40 cellular contexts compared by ENCODE assay signal in genomic region chr18:26843760-26844159, GRCh38. TPM values are rescaled to one million over a fixed set of nuclear protein-coding genes. Genes with fewer than 3 reads are reported as not detected.
"Had no signal": no experiment of that assay in that cellular context is flagged by ENCODE, and none has a peak within 500 bp of the region (broad histone marks: within the 10 kb centered on the region; RNA-seq: fewer than 3 reads in every experiment).

No MANE protein-coding gene starts in this region.

- H3K4me1 Mint-ChIP-seq: activated naive CD4-positive, alpha-beta T cell treated with anti-CD3 and anti-CD28 coated beads, Interleukin-2, amount 10 ng/mL, durations not matched to agents 7 days and 5 days; activated naive CD4-positive, alpha-beta T cell treated with anti-CD3 and anti-CD28 coated beads, Interleukin-2, amount 50 U/mL, for 24 hours; activated naive CD8-positive, alpha-beta T cell treated with anti-CD3 and anti-CD28 coated beads for 36 hours; activated naive CD8-positive, alpha-beta T cell treated with anti-CD3 and anti-CD28 coated beads, Interleukin-2, amount 10 ng/mL, durations not matched to agents 7 days and 5 days; activated naive CD8-positive, alpha-beta T cell treated with anti-CD3 and anti-CD28 coated beads, Interleukin-2, amount 50 U/mL, for 24 hours; activated T-helper 17 cell treated with anti-CD3 and anti-CD28 coated beads, Interleukin-2, amount 50 U/mL, for 72 hours; brain; central memory CD8-positive, alpha-beta T cell had no signal

- ATAC-seq: activated naive CD4-positive, alpha-beta T cell treated with anti-CD3 and anti-CD28 coated beads, Interleukin-2, amount 50 U/mL, for 72 hours; activated naive CD8-positive, alpha-beta T cell treated with anti-CD3 and anti-CD28 coated beads, Interleukin-2, amount 50 U/mL, for 24 hours; activated T-cell treated with anti-CD3 and anti-CD28 coated beads, Interleukin-2, amount 50 U/mL, for 4 hours; activated T-cell treated with anti-CD3 and anti-CD28 coated beads, Interleukin-2, amount 50 U/mL, for 72 hours; activated T-helper 17 cell treated with anti-CD3 and anti-CD28 coated beads, Interleukin-2, amount 50 U/mL, for 72 hours; body of pancreas had no signal

- H3K27ac Mint-ChIP-seq: activated naive CD4-positive, alpha-beta T cell treated with anti-CD3 and anti-CD28 coated beads for 36 hours; activated naive CD4-positive, alpha-beta T cell treated with anti-CD3 and anti-CD28 coated beads, Interleukin-2, amount 10 ng/mL, durations not matched to agents 7 days and 5 days; activated naive CD4-positive, alpha-beta T cell treated with anti-CD3 and anti-CD28 coated beads, Interleukin-2, amount 50 U/mL, for 24 hours; activated naive CD4-positive, alpha-beta T cell treated with anti-CD3 and anti-CD28 coated beads, Interleukin-2, amount 50 U/mL, for 72 hours; activated naive CD8-positive, alpha-beta T cell; activated naive CD8-positive, alpha-beta T cell treated with anti-CD3 and anti-CD28 coated beads for 36 hours; activated naive CD8-positive, alpha-beta T cell treated with anti-CD3 and anti-CD28 coated beads, Interleukin-2, amount 10 ng/mL, durations not matched to agents 7 days and 5 days; activated naive CD8-positive, alpha-beta T cell treated with anti-CD3 and anti-CD28 coated beads, Interleukin-2, amount 50 U/mL, for 24 hours; activated T-cell treated with anti-CD3 and anti-CD28 coated beads, Interleukin-2, amount 50 U/mL, for 24 hours; activated T-cell treated with anti-CD3 and anti-CD28 coated beads, Interleukin-2, amount 50 U/mL, for 72 hours; activated T-helper 1 cell treated with anti-CD3 and anti-CD28 coated beads, Interleukin-12 subunit alpha, Interleukin-12 subunit beta, Interleukin-2, Interleukin-4 antibody, amounts not matched to agents 30 ng/mL and 10 ng/mL and 1 ng/mL, durations not matched to agents 14 hours and 24 hours and 36 hours; activated T-helper 17 cell treated with anti-CD3 and anti-CD28 coated beads, Interleukin-2, amount 50 U/mL, for 72 hours; activated T-helper 2 cell treated with anti-CD3 and anti-CD28 coated beads, Interferon-gamma antibody, Interleukin-2, Interleukin-4, amounts not matched to agents 10 μg/mL and 5 μg/mL and 100 μg/mL, durations not matched to agents 14 hours and 24 hours and 36 hours; brain had no signal

- H3K9me3 Mint-ChIP-seq: activated naive CD8-positive, alpha-beta T cell treated with anti-CD3 and anti-CD28 coated beads, Interleukin-2, amount 10 ng/mL, durations not matched to agents 7 days and 5 days; central memory CD8-positive, alpha-beta T cell had no signal

- H3K27ac ChIP-seq: adrenal gland, ascending aorta, body of pancreas, brain microvascular endothelial cell, breast epithelium, cardiac muscle cell had no signal

- H3K9me3 ChIP-seq: adrenal gland, ascending aorta, body of pancreas, breast epithelium had no signal

- H3K36me3 Mint-ChIP-seq: activated naive CD4-positive, alpha-beta T cell treated with anti-CD3 and anti-CD28 coated beads, Interleukin-2, amount 10 ng/mL, durations not matched to agents 7 days and 5 days; activated naive CD4-positive, alpha-beta T cell treated with anti-CD3 and anti-CD28 coated beads, Interleukin-2, amount 50 U/mL, for 24 hours; activated naive CD4-positive, alpha-beta T cell treated with anti-CD3 and anti-CD28 coated beads, Interleukin-2, amount 50 U/mL, for 72 hours; activated naive CD8-positive, alpha-beta T cell; activated naive CD8-positive, alpha-beta T cell treated with anti-CD3 and anti-CD28 coated beads for 36 hours; activated naive CD8-positive, alpha-beta T cell treated with anti-CD3 and anti-CD28 coated beads, Interleukin-2, amount 10 ng/mL, durations not matched to agents 7 days and 5 days; brain had no signal

- H3K4me3 Mint-ChIP-seq: activated naive CD4-positive, alpha-beta T cell treated with anti-CD3 and anti-CD28 coated beads for 36 hours; activated naive CD4-positive, alpha-beta T cell treated with anti-CD3 and anti-CD28 coated beads, Interleukin-2, amount 10 ng/mL, durations not matched to agents 7 days and 5 days; activated naive CD4-positive, alpha-beta T cell treated with anti-CD3 and anti-CD28 coated beads, Interleukin-2, amount 50 U/mL, for 24 hours; activated naive CD8-positive, alpha-beta T cell; activated naive CD8-positive, alpha-beta T cell treated with anti-CD3 and anti-CD28 coated beads for 36 hours; activated naive CD8-positive, alpha-beta T cell treated with anti-CD3 and anti-CD28 coated beads, Interleukin-2, amount 10 ng/mL, durations not matched to agents 7 days and 5 days; activated naive CD8-positive, alpha-beta T cell treated with anti-CD3 and anti-CD28 coated beads, Interleukin-2, amount 50 U/mL, for 24 hours; activated T-cell treated with anti-CD3 and anti-CD28 coated beads, Interleukin-2, amount 50 U/mL, for 24 hours; activated T-cell treated with anti-CD3 and anti-CD28 coated beads, Interleukin-2, amount 50 U/mL, for 4 hours; activated T-cell treated with anti-CD3 and anti-CD28 coated beads, Interleukin-2, amount 50 U/mL, for 72 hours; activated T-helper 1 cell treated with anti-CD3 and anti-CD28 coated beads, Interleukin-12 subunit alpha, Interleukin-12 subunit beta, Interleukin-2, Interleukin-4 antibody, amounts not matched to agents 30 ng/mL and 10 ng/mL and 1 ng/mL, durations not matched to agents 14 hours and 24 hours and 36 hours; activated T-helper 17 cell treated with anti-CD3 and anti-CD28 coated beads, Interleukin-2, amount 50 U/mL, for 72 hours; brain; central memory CD8-positive, alpha-beta T cell had no signal

- H3K36me3 ChIP-seq: adrenal gland, ascending aorta, brain microvascular endothelial cell, breast epithelium, cardiac muscle cell had no signal

- H3K27me3 Mint-ChIP-seq: activated naive CD4-positive, alpha-beta T cell treated with anti-CD3 and anti-CD28 coated beads, Interleukin-2, amount 10 ng/mL, durations not matched to agents 7 days and 5 days; activated naive CD4-positive, alpha-beta T cell treated with anti-CD3 and anti-CD28 coated beads, Interleukin-2, amount 50 U/mL, for 24 hours; activated naive CD8-positive, alpha-beta T cell; activated naive CD8-positive, alpha-beta T cell treated with anti-CD3 and anti-CD28 coated beads, Interleukin-2, amount 10 ng/mL, durations not matched to agents 7 days and 5 days; activated naive CD8-positive, alpha-beta T cell treated with anti-CD3 and anti-CD28 coated beads, Interleukin-2, amount 50 U/mL, for 24 hours; activated T-cell treated with anti-CD3 and anti-CD28 coated beads, Interleukin-2, amount 50 U/mL, for 24 hours; activated T-helper 17 cell treated with anti-CD3 and anti-CD28 coated beads, Interleukin-2, amount 50 U/mL, for 72 hours; central memory CD8-positive, alpha-beta T cell had no signal

- H3K27me3 ChIP-seq: adrenal gland, ascending aorta, body of pancreas, brain microvascular endothelial cell, breast epithelium, cardiac muscle cell had no signal

- H3K4me1 ChIP-seq: adrenal gland, ascending aorta, body of pancreas, breast epithelium had no signal

- DNase-seq: activated effector memory CD4-positive, alpha-beta T cell treated with anti-CD3 and anti-CD28 coated beads, Interleukin-2, amount 50 U/mL, for 16 hours; activated effector memory CD4-positive, alpha-beta T cell treated with Interleukin-2 at 50 U/mL for 16 hours; activated gamma-delta T cell; activated gamma-delta T cell treated with Interleukin-2 at 50 U/mL for 16 hours; activated naive CD4-positive, alpha-beta T cell; activated naive CD4-positive, alpha-beta T cell treated with anti-CD3 and anti-CD28 coated beads for 36 hours; activated naive CD4-positive, alpha-beta T cell treated with anti-CD3 and anti-CD28 coated beads, Interleukin-2, amount 10 ng/mL, durations not matched to agents 7 days and 5 days; activated naive CD4-positive, alpha-beta T cell treated with anti-CD3 and anti-CD28 coated beads, Interleukin-2, amount 50 U/mL, for 16 hours; activated naive CD4-positive, alpha-beta T cell treated with Interleukin-2 at 50 U/mL for 16 hours; activated naive CD8-positive, alpha-beta T cell treated with anti-CD3 and anti-CD28 coated beads for 36 hours; activated naive CD8-positive, alpha-beta T cell treated with anti-CD3 and anti-CD28 coated beads, Interleukin-2, amount 10 ng/mL, durations not matched to agents 7 days and 5 days; activated naive CD8-positive, alpha-beta T cell treated with anti-CD3 and anti-CD28 coated beads, Interleukin-2, amount 50 U/mL, for 24 hours; activated T-cell treated with anti-CD3 and anti-CD28 coated beads, Interleukin-2, amount 50 U/mL, for 1 hour; activated T-cell treated with anti-CD3 and anti-CD28 coated beads, Interleukin-2, amount 50 U/mL, for 24 hours; activated T-cell treated with anti-CD3 and anti-CD28 coated beads, Interleukin-2, amount 50 U/mL, for 4 hours; activated T-cell treated with anti-CD3 and anti-CD28 coated beads, Interleukin-2, amount 50 U/mL, for 48 hours; activated T-cell treated with anti-CD3 and anti-CD28 coated beads, Interleukin-2, amount 50 U/mL, for 72 hours; adrenal gland; amniotic stem cell; amygdala; anterior cingulate cortex; aorta; body of pancreas; brain microvascular endothelial cell; central memory CD4-positive, alpha-beta T cell; cerebellar nuclear complex had no signal

- H3K4me3 ChIP-seq: adrenal gland, ascending aorta, body of pancreas, breast epithelium, cardiac muscle cell had no signal

- FAIRE-seq: astrocyte, bronchial epithelial cell had no signal

RNA-seq across cellular contexts. Expression of gene AQP4, which starts 21.7 kb away (rescaled TPM):
- total RNA-seq: activated naive CD4-positive, alpha-beta T cell treated with anti-CD3 and anti-CD28 coated beads for 36 hours; activated naive CD4-positive, alpha-beta T cell treated with anti-CD3 and anti-CD28 coated beads, Interleukin-2, amount 50 U/mL, for 72 hours; activated naive CD8-positive, alpha-beta T cell treated with anti-CD3 and anti-CD28 coated beads for 36 hours; activated naive CD8-positive, alpha-beta T cell treated with anti-CD3 and anti-CD28 coated beads, Interleukin-2, amount 10 ng/mL, durations not matched to agents 7 days and 5 days; activated T-cell treated with anti-CD3 and anti-CD28 coated beads, Interleukin-2, amount 50 U/mL, for 72 hours; activated T-helper 1 cell treated with anti-CD3 and anti-CD28 coated beads, Interleukin-12 subunit alpha, Interleukin-12 subunit beta, Interleukin-2, Interleukin-4 antibody, amounts not matched to agents 30 ng/mL and 10 ng/mL and 1 ng/mL, durations not matched to agents 14 hours and 24 hours and 36 hours; activated T-helper 17 cell treated with anti-CD3 and anti-CD28 coated beads, Interleukin-2, amount 50 U/mL, for 72 hours; activated T-helper 2 cell treated with anti-CD3 and anti-CD28 coated beads, Interferon-gamma antibody, Interleukin-2, Interleukin-4, amounts not matched to agents 10 μg/mL and 5 μg/mL and 100 μg/mL, durations not matched to agents 14 hours and 24 hours and 36 hours; ascending aorta; astrocyte; chondrocyte had no signal
- polyA plus RNA-seq: cardiac muscle cell had no signal
